1 cellular context compared by ENCODE assay signal in genomic region chr1:173413271-173413707, GRCh38.
TF ChIP-seq lines count a peak whose summit lies in the region.

No MANE protein-coding gene starts in this region.

TF ChIP-seq in GM12878, 131 proteins besides CTCF, POLR2A, EP300 and RAD21 (continued from another document and continues in another):
- TF ChIP-seq ZBTB4 (CRISPR knock-in tag; IDR thresholded peaks at IDR 0.05) (no peak), MYB (IDR thresholded peaks at IDR 0.05; ENCODE audit: borderline replicate concordance, low read depth, low read length) (no peak), GATAD2B (conservative IDR thresholded peaks at IDR 0.05; ENCODE audit: low read depth) (0 out of 2 replicates have a peak, but pooled peaks have one; percentile 58), ATF7 (IDR thresholded peaks at IDR 0.05; ENCODE audit: low read depth) (no peak), YY1 (IDR thresholded peaks at IDR 0.05; ENCODE audit: low read depth, low read length) (peak; percentile 17; the same call in 1 of the 2 replicates), NFXL1 (IDR thresholded peaks at IDR 0.05; ENCODE audit: borderline replicate concordance) (no peak), IKZF2 (IDR thresholded peaks at IDR 0.05) (peak; percentile 74 to 80), POLR2AphosphoS2 (IDR thresholded peaks at IDR 0.05; ENCODE audit: low read depth, low read length) (0 out of 2 replicates have a peak, but pooled peaks have one; percentile 11), E4F1 (IDR thresholded peaks at IDR 0.05; ENCODE audit: borderline replicate concordance, partially characterized antibody) (no peak), ZBED1 (IDR thresholded peaks at IDR 0.05; ENCODE audit: borderline replicate concordance) (0 out of 2 replicates have a peak, but pooled peaks have one; percentile 44), REST (IDR thresholded peaks at IDR 0.05; ENCODE audit: low read depth, low read length) (no peak), PKNOX1 (IDR thresholded peaks at IDR 0.05) (no peak; the same call in 1 of the 2 replicates), RB1 (IDR thresholded peaks at IDR 0.05; ENCODE audit: borderline replicate concordance) (0 out of 2 replicates have a peak, but pooled peaks have one; percentile 15), SIX5 (IDR thresholded peaks at IDR 0.05; ENCODE audit: low read depth, low read length, severe bottlenecking) (no peak), HCFC1 (IDR thresholded peaks at IDR 0.05; ENCODE audit: low read length) (no peak), FOS (IDR thresholded peaks at IDR 0.05; ENCODE audit: borderline replicate concordance, extremely low read depth, insufficient read length) (no peak), MEF2B (IDR thresholded peaks at IDR 0.05; ENCODE audit: partially characterized antibody, poor library complexity, severe bottlenecking) (peak; percentile 8), NR2F1 (conservative IDR thresholded peaks at IDR 0.05) (peak; percentile 50), SPI1 (IDR thresholded peaks at IDR 0.05; ENCODE audit: borderline replicate concordance, insufficient read depth, low read depth, low read length) (peak; percentile 43; the same call in 1 of the 2 replicates), IRF4 (IDR thresholded peaks at IDR 0.05; ENCODE audit: low read depth, low read length) (no peak), CEBPZ (IDR thresholded peaks at IDR 0.05; ENCODE audit: low read depth, low read length) (no peak), TCF12 (IDR thresholded peaks at IDR 0.05; ENCODE audit: low read depth, low read length) (peak; percentile 67; the same call in 1 of the 2 replicates), POLR2AphosphoS5 (IDR thresholded peaks at IDR 0.05; ENCODE audit: low read length) (peak; percentile 77; the same call in 1 of the 2 replicates), CREB1 (IDR thresholded peaks at IDR 0.05; ENCODE audit: low read depth) (no peak), POU2F2 (IDR thresholded peaks at IDR 0.05; ENCODE audit: borderline replicate concordance, low read depth, low read length) (peak; percentile 82; the same call in 2 of the 3 replicates), MTA2 (IDR thresholded peaks at IDR 0.05; ENCODE audit: low read depth) (peak; percentile 81), MTA3 (IDR thresholded peaks at IDR 0.05; ENCODE audit: borderline replicate concordance, low read length) (no peak), USF1 (IDR thresholded peaks at IDR 0.05; ENCODE audit: borderline replicate concordance, extremely low read length, insufficient read depth, low read depth, low read length) (no peak), MEF2A (IDR thresholded peaks at IDR 0.05; ENCODE audit: insufficient read depth, low read depth, low read length) (0 out of 2 replicates have a peak, but pooled peaks have one; percentile 7), KDM1A (IDR thresholded peaks at IDR 0.05; ENCODE audit: borderline replicate concordance) (no peak), PBX3 (IDR thresholded peaks at IDR 0.05; ENCODE audit: insufficient replicate concordance, low read depth, low read length) (no peak), KAT2A (conservative IDR thresholded peaks at IDR 0.05; ENCODE audit: control insufficient read depth, low read depth, low read length) (no peak), TBL1XR1 (IDR thresholded peaks at IDR 0.05; ENCODE audit: low read depth, low read length) (peak; percentile 45; the same call in 1 of the 2 replicates), JUNB (IDR thresholded peaks at IDR 0.05) (no peak), EZH2 (IDR thresholded peaks at IDR 0.05; ENCODE audit: borderline replicate concordance, control insufficient read depth, low read depth, low read length) (no peak), BACH1 (IDR thresholded peaks at IDR 0.05; ENCODE audit: borderline replicate concordance) (0 out of 2 replicates have a peak, but pooled peaks have one; percentile 30), ZZZ3 (IDR thresholded peaks at IDR 0.05; ENCODE audit: control insufficient read depth, insufficient read length, low read depth) (no peak), BHLHE40 (IDR thresholded peaks at IDR 0.05; ENCODE audit: borderline replicate concordance in 1 of 2, low read depth in 2 of 2, low read length in 1 of 2) (0 out of 4 replicates have a peak, but pooled peaks of 1 of the 2 experiments have one; percentile 2), TARDBP (IDR thresholded peaks at IDR 0.05; ENCODE audit: borderline replicate concordance) (0 out of 2 replicates have a peak, but pooled peaks have one; percentile 7), NKRF (conservative IDR thresholded peaks at IDR 0.05) (0 out of 2 replicates have a peak, but pooled peaks have one; percentile 21), TAF1 (IDR thresholded peaks at IDR 0.05; ENCODE audit: borderline replicate concordance, low read depth, low read length) (peak; percentile 53; the same call in 1 of the 2 replicates), RAD51 (IDR thresholded peaks at IDR 0.05) (no peak), CHD2 (IDR thresholded peaks at IDR 0.05; ENCODE audit: borderline replicate concordance, low read depth, low read length) (peak; percentile 70; the same call in 1 of the 2 replicates), ETV6 (conservative IDR thresholded peaks at IDR 0.05 in 1 of 2, IDR thresholded peaks at IDR 0.05 in 1 of 2; ENCODE audit: borderline replicate concordance in 1 of 2, low read depth in 1 of 2) (peak in 1 of 2 experiments; percentile 72; a peak in 1 of 4 replicates)
